ENCODE assay signal across 18 cellular contexts in genomic region chr6:166736606-166737005, GRCh38.
A peak's percentile ranks its signal among the peaks of the same experiment; 100 is the strongest.
DNase-seq lines count a peak whose midpoint lies in the region; ATAC-seq and TF ChIP-seq lines count a peak whose summit lies in the region.
"Had no signal": no experiment of that assay in that cellular context is flagged by ENCODE, and none has a peak within 500 bp of the region (broad histone marks: within the 10 kb centered on the region; RNA-seq: fewer than 3 reads in every experiment).

No MANE protein-coding gene starts in this region.

- H3K9me3 ChIP-seq in smooth muscle cell (replicated peaks; ENCODE audit: low read depth), result no peaks in the 10 kb centered on the region
- no peaks in the 10 kb centered on the region for H3K9me3 ChIP-seq in MM.1S (replicated peaks; ENCODE audit: insufficient read depth, low read length)
- H3K9me3 ChIP-seq: neutrophil, SJSA1 had no signal

- H3K79me2 ChIP-seq in smooth muscle cell (ENCODE audit: low read depth), result no peaks in the 10 kb centered on the region
- no peaks in the 10 kb centered on the region for H3K79me2 ChIP-seq in MM.1S (ENCODE audit: low read length)

- no peak overlapping the region for H3K4me3 Mint-ChIP-seq in activated T-cell treated with anti-CD3 and anti-CD28 coated beads, Interleukin-2, amount 50 U/mL, for 24 hours
- H3K4me3 Mint-ChIP-seq: activated naive CD4-positive, alpha-beta T cell treated with anti-CD3 and anti-CD28 coated beads for 36 hours; immature natural killer cell; stimulated activated naive CD8-positive, alpha-beta T cell treated with anti-CD3 and anti-CD28 coated beads, Interleukin-15, Interleukin-2, amounts not matched to agents 100 ng/mL and 50 ng/mL, for 24 hours had no signal

- 33% methylated on average over 5 of the region's 6 CpGs for WGBS in smooth muscle cell (ENCODE audit: low lambda C conversion rate)

- no peaks in the 10 kb centered on the region for H3K9me3 Mint-ChIP-seq in activated T-cell treated with anti-CD3 and anti-CD28 coated beads, Interleukin-2, amount 50 U/mL, for 24 hours
- H3K9me3 Mint-ChIP-seq: activated naive CD4-positive, alpha-beta T cell treated with anti-CD3 and anti-CD28 coated beads for 36 hours; immature natural killer cell; stimulated activated naive CD8-positive, alpha-beta T cell treated with anti-CD3 and anti-CD28 coated beads, Interleukin-15, Interleukin-2, amounts not matched to agents 100 ng/mL and 50 ng/mL, for 24 hours had no signal

- H3K27me3 ChIP-seq in smooth muscle cell (ENCODE audit: low read depth) (no peaks in the 10 kb centered on the region), MM.1S (replicated peaks; ENCODE audit: insufficient read depth, low read length) (no peaks in the 10 kb centered on the region)
- H3K27me3 ChIP-seq: neutrophil, SJSA1 had no signal

- H3K4me3 ChIP-seq in smooth muscle cell, result no peak overlapping the region
- no peak overlapping the region for H3K4me3 ChIP-seq in MM.1S (ENCODE audit: low read length)
- H3K4me3 ChIP-seq: K562, SJSA1 had no signal

- H3K4me1 ChIP-seq in smooth muscle cell (ENCODE audit: low read depth) (peaks cover 20% of the 10 kb centered on the region), MM.1S (ENCODE audit: low read length) (no peaks in the 10 kb centered on the region)

- TF ChIP-seq CTCF in smooth muscle cell (IDR thresholded peaks at IDR 0.05; ENCODE audit: borderline replicate concordance, insufficient read depth, poor library complexity, severe bottlenecking) (no peak), MM.1S (IDR thresholded peaks at IDR 0.05; ENCODE audit: low read length) (no peak)

- no peak for ATAC-seq in HG03469 (IDR thresholded peaks at IDR 0.05; ENCODE audit: unreplicated experiment)
- ATAC-seq: K562 had no signal

- no peaks in the 10 kb centered on the region for H3K27me3 Mint-ChIP-seq in activated T-cell treated with anti-CD3 and anti-CD28 coated beads, Interleukin-2, amount 50 U/mL, for 24 hours
- H3K27me3 Mint-ChIP-seq: stimulated activated naive CD8-positive, alpha-beta T cell treated with anti-CD3 and anti-CD28 coated beads, Interleukin-15, Interleukin-2, amounts not matched to agents 100 ng/mL and 50 ng/mL, for 24 hours had no signal

- no peaks in the 10 kb centered on the region for H3K36me3 Mint-ChIP-seq in activated T-cell treated with anti-CD3 and anti-CD28 coated beads, Interleukin-2, amount 50 U/mL, for 24 hours (ENCODE audit: low read depth)
- H3K36me3 Mint-ChIP-seq: immature natural killer cell had no signal

- H3K27ac ChIP-seq in smooth muscle cell (ENCODE audit: low read depth) (peak overlapping the region; percentile 58), MM.1S (ENCODE audit: low read length) (no peak overlapping the region)
- H3K27ac ChIP-seq: neutrophil, SJSA1 had no signal

- DNase-seq in activated T-cell treated with anti-CD3 and anti-CD28 coated beads, Interleukin-2, amount 50 U/mL, for 24 hours, result no peak
- no peak for DNase-seq in activated T-cell treated with anti-CD3 and anti-CD28 coated beads, Interleukin-2, amount 50 U/mL, for 1 hour
- peak; percentile 14 for DNase-seq in amniotic epithelial cell (ENCODE audit: low read depth)
- DNase-seq in foreskin melanocyte, result peak; percentile 25
- DNase-seq in smooth muscle cell (lab: John Stamatoyannopoulos, UW; ENCODE audit: unreplicated experiment), result no peak
- no peak for DNase-seq in stimulated activated CD4-positive, alpha-beta T cell treated with anti-CD3 and anti-CD28 coated beads, Interleukin-4, amount 100 ng/mL, for 4 hours
- no peak for DNase-seq in MM.1S
- DNase-seq: activated CD4-positive, alpha-beta T cell treated with anti-CD3 and anti-CD28 coated beads for 4 hours; activated naive CD4-positive, alpha-beta T cell treated with anti-CD3 and anti-CD28 coated beads for 36 hours; effector memory CD4-positive, alpha-beta T cell; GDM1; immature natural killer cell; stimulated activated CD4-positive, alpha-beta T cell treated with anti-CD3 and anti-CD28 coated beads, Interleukin-1b, Interleukin-23, amount 100 ng/mL, for 48 hours had no signal

- H4K20me1 ChIP-seq in smooth muscle cell (ENCODE audit: low read depth) (no peaks in the 10 kb centered on the region), MM.1S (ENCODE audit: insufficient read depth, low read length) (no peaks in the 10 kb centered on the region)

- peak overlapping the region; percentile 23 for H3K27ac Mint-ChIP-seq in activated T-cell treated with anti-CD3 and anti-CD28 coated beads, Interleukin-2, amount 50 U/mL, for 24 hours
- H3K27ac Mint-ChIP-seq: activated naive CD4-positive, alpha-beta T cell treated with anti-CD3 and anti-CD28 coated beads for 36 hours; immature natural killer cell; stimulated activated naive CD8-positive, alpha-beta T cell treated with anti-CD3 and anti-CD28 coated beads, Interleukin-15, Interleukin-2, amounts not matched to agents 100 ng/mL and 50 ng/mL, for 24 hours had no signal

- H3K9me2 ChIP-seq in MM.1S (replicated peaks; ENCODE audit: insufficient read depth, low read length), result no peaks in the 10 kb centered on the region

- no peaks in the 10 kb centered on the region for H3K36me3 ChIP-seq in smooth muscle cell (ENCODE audit: low read depth)
- H3K36me3 ChIP-seq in MM.1S (replicated peaks; ENCODE audit: insufficient read depth, low read length), result no peaks in the 10 kb centered on the region
- H3K36me3 ChIP-seq: neutrophil, SJSA1 had no signal

- no peaks in the 10 kb centered on the region for H3K4me1 Mint-ChIP-seq in activated T-cell treated with anti-CD3 and anti-CD28 coated beads, Interleukin-2, amount 50 U/mL, for 24 hours (ENCODE audit: low read depth)

- H3K9ac ChIP-seq in smooth muscle cell (ENCODE audit: low read depth) (no peak overlapping the region), MM.1S (ENCODE audit: low read length) (no peak overlapping the region)

- H2AFZ ChIP-seq in smooth muscle cell (ENCODE audit: low read depth), result no peak overlapping the region
- H2AFZ ChIP-seq in MM.1S (ENCODE audit: low read length), result no peak overlapping the region

- H3F3A ChIP-seq in smooth muscle cell (ENCODE audit: low read depth) (no peaks in the 10 kb centered on the region), MM.1S (ENCODE audit: insufficient read depth, low read length) (no peaks in the 10 kb centered on the region)

- peak overlapping the region; percentile 61 for H3K4me2 ChIP-seq in smooth muscle cell
- H3K4me2 ChIP-seq in MM.1S (ENCODE audit: low read depth, low read length), result no peak overlapping the region

Comparison
In these comparisons a context has a peak if more than half of its experiments do, and no peak if none do; other contexts are left out.
1. DNase-seq: peak in amniotic epithelial cell (single experiment) and foreskin melanocyte (single experiment); none in activated T-cell treated with anti-CD3 and anti-CD28 coated beads, Interleukin-2, amount 50 U/mL, for 24 hours (single experiment), activated T-cell treated with anti-CD3 and anti-CD28 coated beads, Interleukin-2, amount 50 U/mL, for 1 hour (single experiment), smooth muscle cell (single experiment), stimulated activated CD4-positive, alpha-beta T cell treated with anti-CD3 and anti-CD28 coated beads, Interleukin-4, amount 100 ng/mL, for 4 hours (0 of 2) and MM.1S (single experiment).